Comparison of ENCODE assay signal across 1 cellular context in genomic region chr15:90876046-90876445, GRCh38.
TF ChIP-seq lines count a peak whose summit lies in the region.

No MANE protein-coding gene starts in this region.

TF ChIP-seq in K562, 482 proteins besides CTCF, POLR2A, EP300 and RAD21:
- TF ChIP-seq NR2C2 (CRISPR knock-in tag; IDR thresholded peaks at IDR 0.05) (no peak), NR2C2 (tag; IDR thresholded peaks at IDR 0.05) (no peak), RBFOX2 (IDR thresholded peaks at IDR 0.05; ENCODE audit: low read depth, low read length) (0 out of 2 replicates have a peak, but pooled peaks have one; percentile 18), TBP (optimal IDR thresholded peaks at IDR 0.05; ENCODE audit: low read depth, low read length) (no peak), ZBTB5 (IDR thresholded peaks at IDR 0.05) (no peak), FIP1L1 (IDR thresholded peaks at IDR 0.05; ENCODE audit: low read depth, low read length, poor library complexity, severe bottlenecking) (no peak), TBL1XR1 (IDR thresholded peaks at IDR 0.05; ENCODE audit: low read length in 2 of 2) (no peak)
TF ChIP-seq in K562: peak in this region for 1.
